ENCODE assay signal across 18 cellular contexts in the genomic region with DNA sequence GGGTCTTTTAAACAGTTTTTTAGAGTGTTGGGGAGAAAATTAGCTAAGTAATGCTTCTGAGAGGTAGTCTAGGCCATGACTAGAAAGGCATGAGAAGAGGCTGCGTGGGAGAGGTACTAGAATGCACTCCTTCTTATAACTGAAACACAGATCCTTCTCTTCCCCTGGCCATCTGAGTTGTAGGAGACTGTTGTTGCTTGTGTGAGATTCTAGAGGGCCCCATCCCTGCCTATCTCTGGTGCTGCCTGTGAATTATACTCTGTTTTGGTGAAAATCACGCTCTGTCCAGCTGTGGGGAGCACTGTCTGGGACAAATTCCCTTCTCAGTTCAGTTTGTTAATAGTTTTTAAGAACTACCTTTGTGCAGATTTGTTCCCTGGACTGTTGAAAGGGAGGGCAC. TPM values are rescaled to one million over a fixed set of nuclear protein-coding genes. Genes with fewer than 3 reads are reported as not detected.
DNase-seq lines count a peak whose midpoint lies in the region; ATAC-seq and TF ChIP-seq lines count a peak whose summit lies in the region.
"Had no signal": no experiment of that assay in that cellular context is flagged by ENCODE, and none has a peak within 500 bp of the region (broad histone marks: within the 10 kb centered on the region; RNA-seq: fewer than 3 reads in every experiment).

No MANE protein-coding gene starts in this region.

- H3K36me3 ChIP-seq in HUES64 (ENCODE audit: insufficient read depth, low read length), result peaks cover 33% of the 10 kb centered on the region
- no peaks in the 10 kb centered on the region for H3K36me3 ChIP-seq in muscle layer of duodenum (ENCODE audit: control insufficient read depth in 1 of 2, insufficient read depth in 2 of 2, low read length in 2 of 2)

- no peaks in the 10 kb centered on the region for H3K9me3 Mint-ChIP-seq in chondrocyte (ENCODE audit: low read depth)
- no peaks in the 10 kb centered on the region for H3K9me3 Mint-ChIP-seq in CD4-positive, alpha-beta T cell
- H3K9me3 Mint-ChIP-seq: activated CD4-positive, alpha-beta T cell treated with anti-CD3 and anti-CD28 coated beads, Interleukin-2, amount 10 ng/mL, durations not matched to agents 24 days and 14 days; activated naive CD4-positive, alpha-beta T cell treated with anti-CD3 and anti-CD28 coated beads, Interleukin-2, amount 50 U/mL, for 72 hours; central memory CD8-positive, alpha-beta T cell; IgD-negative memory B cell had no signal

- intact Hi-C loops in CD4-positive, alpha-beta T cell (cut with DNase I, micrococcal nuclease), result no loop called here

- DNase-seq in chondrocyte (ENCODE audit: low spot score) (no peak), DMS53 (lab: John Stamatoyannopoulos, UW) (no peak)
- DNase-seq in CD4-positive, alpha-beta T cell, result no peak
- DNase-seq: activated CD4-positive, alpha-beta T cell treated with anti-CD3 and anti-CD28 coated beads, Interleukin-2, amount 10 ng/mL, durations not matched to agents 24 days and 14 days; BE2C; NCI-H1930; NCI-H524 treated with DMSO at 0.1 percent for 48 hours; stimulated activated CD4-positive, alpha-beta T cell treated with anti-CD3 and anti-CD28 coated beads, Interleukin-12 subunit alpha, Interleukin-12 subunit beta, amount 100 ng/mL, for 4 hours; stimulated activated naive CD4-positive, alpha-beta T cell treated with Interleukin-2 at 50 U/mL for 16 hours; T1000 had no signal

- H3K4me3 ChIP-seq in HUES64 (ENCODE audit: low read length) (no peak overlapping the region), muscle layer of duodenum (ENCODE audit: low read depth in 1 of 2, low read length in 2 of 2) (no peak overlapping the region)

- no peak overlapping the region for H3K9ac ChIP-seq in HUES64 (ENCODE audit: low read depth, low read length)

- H3K4me1 ChIP-seq in HUES64 (ENCODE audit: insufficient read depth, low read length) (peaks cover 31% of the 10 kb centered on the region), muscle layer of duodenum (ENCODE audit: control insufficient read depth in 1 of 2, insufficient read depth in 2 of 2, low read length in 2 of 2) (peaks cover 0 to 41% of the 10 kb centered on the region in 2 donors)

- POLR2A ChIA-PET in CD4-positive, alpha-beta T cell (lab: Charles Lee), result no interaction called here

- ATAC-seq in GM21526 (IDR thresholded peaks at IDR 0.05; ENCODE audit: low FRiP score, unreplicated experiment), result no peak
- no peak for ATAC-seq in CD4-positive, alpha-beta T cell (ENCODE audit: poor library complexity)
- ATAC-seq: activated naive CD4-positive, alpha-beta T cell treated with anti-CD3 and anti-CD28 coated beads, Interleukin-2, amount 50 U/mL, for 72 hours; left lobe of liver had no signal

- H3K27ac ChIP-seq in HUES64 (ENCODE audit: low read depth, low read length), result peak overlapping the region; percentile 59; the same call in 1 of the 2 replicates
- H3K27ac ChIP-seq in muscle layer of duodenum (ENCODE audit: low read length), result peak overlapping the region; percentile 42
- peak overlapping the region; percentile 90 for H3K27ac ChIP-seq in temporal lobe (ENCODE audit: low read depth, low read length)
- no peak overlapping the region for H3K27ac ChIP-seq in CD4-positive, alpha-beta T cell (ENCODE audit: low read depth, low read length)

- H3K36me3 Mint-ChIP-seq in chondrocyte (ENCODE audit: low read depth), result peaks cover 47% of the 10 kb centered on the region
- H3K36me3 Mint-ChIP-seq in CD4-positive, alpha-beta T cell (ENCODE audit: low read depth), result no peaks in the 10 kb centered on the region
- H3K36me3 Mint-ChIP-seq: activated naive CD4-positive, alpha-beta T cell treated with anti-CD3 and anti-CD28 coated beads, Interleukin-2, amount 50 U/mL, for 72 hours; IgD-negative memory B cell had no signal

- CTCF ChIA-PET in CD4-positive, alpha-beta T cell (lab: Charles Lee), result no interaction called here

- 94% methylated on average over 1 of the region's 2 CpGs for WGBS in HUES64

- H3K27me3 ChIP-seq in HUES64 (ENCODE audit: insufficient read depth, low read length) (no peaks in the 10 kb centered on the region), muscle layer of duodenum (ENCODE audit: low read depth, low read length) (no peaks in the 10 kb centered on the region)
- H3K27me3 ChIP-seq in CD4-positive, alpha-beta T cell (ENCODE audit: control insufficient read depth, insufficient read depth, low read length), result peaks cover 12% of the 10 kb centered on the region
- H3K27me3 ChIP-seq: BE2C had no signal

- H3K9me3 ChIP-seq in HUES64 (ENCODE audit: insufficient read depth, low read depth, low read length) (no peaks in the 10 kb centered on the region), muscle layer of duodenum (ENCODE audit: control insufficient read depth in 1 of 2, low read length in 2 of 2) (no peaks in the 10 kb centered on the region)
- no peaks in the 10 kb centered on the region for H3K9me3 ChIP-seq in CD4-positive, alpha-beta T cell (ENCODE audit: control insufficient read depth, low read length)
- H3K9me3 ChIP-seq: BE2C had no signal

- no peaks in the 10 kb centered on the region for H3K27me3 Mint-ChIP-seq in chondrocyte (ENCODE audit: low read depth)
- peaks cover 29% of the 10 kb centered on the region for H3K27me3 Mint-ChIP-seq in CD4-positive, alpha-beta T cell

- H3K4me3 Mint-ChIP-seq in chondrocyte (ENCODE audit: unreplicated experiment), result no peak overlapping the region
- H3K4me3 Mint-ChIP-seq in CD4-positive, alpha-beta T cell, result no peak overlapping the region
- H3K4me3 Mint-ChIP-seq: activated CD4-positive, alpha-beta T cell treated with anti-CD3 and anti-CD28 coated beads, Interleukin-2, amount 10 ng/mL, durations not matched to agents 24 days and 14 days; central memory CD8-positive, alpha-beta T cell; IgD-negative memory B cell had no signal

- peaks cover 83% of the 10 kb centered on the region for H3K4me1 Mint-ChIP-seq in chondrocyte (ENCODE audit: low read depth)
- no peaks in the 10 kb centered on the region for H3K4me1 Mint-ChIP-seq in CD4-positive, alpha-beta T cell (ENCODE audit: low read depth)
- H3K4me1 Mint-ChIP-seq: activated CD4-positive, alpha-beta T cell treated with anti-CD3 and anti-CD28 coated beads, Interleukin-2, amount 10 ng/mL, durations not matched to agents 24 days and 14 days; central memory CD8-positive, alpha-beta T cell; IgD-negative memory B cell had no signal

- H3K27ac Mint-ChIP-seq in chondrocyte (ENCODE audit: unreplicated experiment), result peak overlapping the region; percentile 73
- no peak overlapping the region for H3K27ac Mint-ChIP-seq in CD4-positive, alpha-beta T cell
- H3K27ac Mint-ChIP-seq: activated CD4-positive, alpha-beta T cell treated with anti-CD3 and anti-CD28 coated beads, Interleukin-2, amount 10 ng/mL, durations not matched to agents 24 days and 14 days; activated naive CD4-positive, alpha-beta T cell treated with anti-CD3 and anti-CD28 coated beads, Interleukin-2, amount 50 U/mL, for 72 hours; IgD-negative memory B cell had no signal

- no peak for TF ChIP-seq CTCF in chondrocyte (IDR thresholded peaks at IDR 0.05)
- no peak for TF ChIP-seq CTCF in CD4-positive, alpha-beta T cell (IDR thresholded peaks at IDR 0.05)

RNA-seq across cellular contexts. Expression of gene MAP1B, which starts 37.5 kb away (rescaled TPM):
- polyA plus RNA-seq in HUES64 (2013, experiment 1 of 2), result 71.5 TPM
- 75.9 TPM for polyA plus RNA-seq in HUES64 (2013, experiment 2 of 2)
- 316 to 411 TPM (median 409 TPM) in 3 replicates for total RNA-seq in chondrocyte
- total RNA-seq in temporal lobe, result 786 TPM
- under 1 TPM; 0.03 to 0.06 TPM for total RNA-seq in CD4-positive, alpha-beta T cell

Comparison
In these comparisons a context has a peak if more than half of its experiments do, and no peak if none do; other contexts are left out.
1. RNA of gene MAP1B, which starts 37.5 kb away (total RNA-seq): 786 TPM in temporal lobe (single experiment) and 316 to 411 TPM in chondrocyte; 0.03 to 0.06 TPM in CD4-positive, alpha-beta T cell; every median in the first group is over 100 times any median in the second.